ENCODE assay signal across 5 cellular contexts in genomic region chr17:36211639-36212605, GRCh38. TPM values are rescaled to one million over a fixed set of nuclear protein-coding genes. Genes with fewer than 3 reads are reported as not detected.
"Had no signal": no experiment of that assay in that cellular context is flagged by ENCODE, and none has a peak within 500 bp of the region (broad histone marks: within the 10 kb centered on the region; RNA-seq: fewer than 3 reads in every experiment).

No MANE protein-coding gene starts in this region.

RNA-seq across cellular contexts. Expression of gene CCL4L2, which starts 1.1 kb away (rescaled TPM):
- total RNA-seq: cardiac muscle cell, gastrocnemius medialis, left ventricle myocardium superior had no signal
- polyA plus RNA-seq: keratinocyte had no signal

RNA-seq across cellular contexts. Expression of gene CCL3L1, which starts 15.4 kb away (rescaled TPM):
- total RNA-seq: cardiac muscle cell, gastrocnemius medialis, left ventricle myocardium superior, prostate gland had no signal
- polyA plus RNA-seq: keratinocyte had no signal

RNA-seq across cellular contexts. Expression of gene TBC1D3I, which starts 52.4 kb away (rescaled TPM):
- total RNA-seq: cardiac muscle cell had no signal
- polyA plus RNA-seq: cardiac muscle cell, keratinocyte had no signal
